8 cellular contexts compared by ENCODE assay signal in genomic region chr17:28953444-28954118, GRCh38. TPM values are rescaled to one million over a fixed set of nuclear protein-coding genes. Genes with fewer than 3 reads are reported as not detected.
DNase-seq lines count a peak whose midpoint lies in the region; ATAC-seq and TF ChIP-seq lines count a peak whose summit lies in the region.

No MANE protein-coding gene starts in this region.

- intact Hi-C loops in PC-3 (cut with micrococcal nuclease), result loop anchor here (2.0 kb wide), 1 partner anchor 227 kb away; the partner anchor contains the start of gene TLCD1

- CTCF ChIA-PET in PC-3 (lab: Charles Lee), result interaction anchor here (0.6 kb wide), 2 partner anchors 26 to 204 kb away, joined by 3 to 4 read pairs; no protein-coding TSS in a partner anchor

- DNase-seq in AG10803 (ENCODE audit: low read depth), result peak; percentile 25
- DNase-seq in GM12864 (ENCODE audit: low read depth), result no peak
- peak; percentile 54 for DNase-seq in PC-3
- DNase-seq in activated naive CD4-positive, alpha-beta T cell treated with anti-CD3 and anti-CD28 coated beads, Interleukin-2, amount 50 U/mL, for 72 hours (ENCODE audit: low spot score in 2 of 2), result peak; percentile 50 to 65
- peak; percentile 93 for DNase-seq in iPS DF 6.9 (ENCODE audit: low read depth, low spot score)
- DNase-seq in stimulated activated CD4-positive, alpha-beta T cell treated with anti-CD3 and anti-CD28 coated beads, Interleukin-4, amount 100 ng/mL, for 4 hours, result peak; percentile 24 to 25
- no peak for DNase-seq in NCI-H2081 treated with DMSO at 0.1 percent for 48 hours (lab: John Stamatoyannopoulos, UW)

- H3K79me2 ChIP-seq in PC-3 (ENCODE audit: low read length), result peaks cover 23% of the 10 kb centered on the region

- H3K9ac ChIP-seq in PC-3 (ENCODE audit: low read length), result no peak overlapping the region

- POLR2A ChIA-PET in PC-3 (lab: Charles Lee; ENCODE audit: unreplicated experiment), result no interaction called here

- peak; percentile 83 for TF ChIP-seq CTCF in AG10803 (conservative IDR thresholded peaks at IDR 0.05; ENCODE audit: low read length)
- TF ChIP-seq CTCF in GM12864 (IDR thresholded peaks at IDR 0.05; ENCODE audit: low read depth, low read length, missing control alignments), result peak; percentile 99
- peak; percentile 74 for TF ChIP-seq CTCF in PC-3 (conservative IDR thresholded peaks at IDR 0.05; ENCODE audit: low read depth, low read length)

- H3K36me3 ChIP-seq in PC-3 (ENCODE audit: low read depth, low read length) (no peaks in the 10 kb centered on the region), iPS DF 6.9 (ENCODE audit: control insufficient read depth, insufficient read depth, low read length) (no peaks in the 10 kb centered on the region)

- H3K4me2 ChIP-seq in PC-3 (ENCODE audit: low read length), result no peak overlapping the region

- H3K27ac Mint-ChIP-seq in activated naive CD4-positive, alpha-beta T cell treated with anti-CD3 and anti-CD28 coated beads, Interleukin-2, amount 50 U/mL, for 72 hours, result no peak overlapping the region

- BruUV-seq in PC-3 (replicated peaks; lab: Mats Ljungman, UMichigan), result no TSS peak

- H2AFZ ChIP-seq in PC-3 (ENCODE audit: low read length), result no peak overlapping the region

- ATAC-seq in PC-3 (no peak), GM21619 (IDR thresholded peaks at IDR 0.05; ENCODE audit: unreplicated experiment) (no peak)
- no peak for ATAC-seq in activated naive CD4-positive, alpha-beta T cell treated with anti-CD3 and anti-CD28 coated beads, Interleukin-2, amount 50 U/mL, for 72 hours

- WGBS in iPS DF 6.9 (ENCODE audit: insufficient coverage, insufficient read length), result no CpG with 5 or more reads among the region's 5 CpGs

- H3K36me3 Mint-ChIP-seq in activated naive CD4-positive, alpha-beta T cell treated with anti-CD3 and anti-CD28 coated beads, Interleukin-2, amount 50 U/mL, for 72 hours, result peaks cover 15 to 17% of the 10 kb centered on the region in 2 donors

- H3K27ac ChIP-seq in PC-3 (ENCODE audit: low read length) (no peak overlapping the region), iPS DF 6.9 (ENCODE audit: low read length) (no peak overlapping the region)

- H4K20me1 ChIP-seq in PC-3 (ENCODE audit: low read length), result no peaks in the 10 kb centered on the region

- no peaks in the 10 kb centered on the region for H3K9me3 ChIP-seq in PC-3 (ENCODE audit: low read length)
- H3K9me3 ChIP-seq in iPS DF 6.9 (ENCODE audit: control insufficient read depth, insufficient read depth, low read length), result no peaks in the 10 kb centered on the region

- no peaks in the 10 kb centered on the region for H3K9me2 ChIP-seq in PC-3 (replicated peaks; ENCODE audit: low read length)

- H3K4me3 ChIP-seq in AG10803 (ENCODE audit: low read length) (no peak overlapping the region), GM12864 (ENCODE audit: low read depth, low read length) (no peak overlapping the region), PC-3 (ENCODE audit: low read length) (no peak overlapping the region), iPS DF 6.9 (ENCODE audit: low read length) (no peak overlapping the region)

- no peaks in the 10 kb centered on the region for H3F3A ChIP-seq in PC-3 (ENCODE audit: low read length, unreplicated experiment)

- H3K9me3 Mint-ChIP-seq in activated naive CD4-positive, alpha-beta T cell treated with anti-CD3 and anti-CD28 coated beads, Interleukin-2, amount 50 U/mL, for 72 hours, result no peaks in the 10 kb centered on the region

- H3K27me3 ChIP-seq in PC-3 (ENCODE audit: low read length) (no peaks in the 10 kb centered on the region), iPS DF 6.9 (ENCODE audit: control insufficient read depth, insufficient read depth, low read length) (no peaks in the 10 kb centered on the region)

- peaks cover 13% of the 10 kb centered on the region; the same call in 1 of the 2 replicates for H3K4me1 ChIP-seq in PC-3 (ENCODE audit: insufficient read depth, low read length)
- peaks cover 2% of the 10 kb centered on the region; the same call in 1 of the 2 replicates for H3K4me1 ChIP-seq in iPS DF 6.9 (ENCODE audit: control insufficient read depth, insufficient read depth, low read length)

RNA-seq across cellular contexts. Expression of gene PHF12, which starts 2.3 kb away (rescaled TPM):
- total RNA-seq in PC-3 (2014; rRNA removed), result 20.6 and 25.0 TPM in 2 replicates
- 10 to 100 TPM; 46.2 to 71.7 TPM for total RNA-seq in activated naive CD4-positive, alpha-beta T cell treated with anti-CD3 and anti-CD28 coated beads, Interleukin-2, amount 50 U/mL, for 72 hours

RNA-seq across cellular contexts. Expression of gene DHRS13, which starts 50.7 kb away (rescaled TPM):
- 4.9 and 5.1 TPM in 2 replicates for total RNA-seq in PC-3 (2014; rRNA removed)
- total RNA-seq in activated naive CD4-positive, alpha-beta T cell treated with anti-CD3 and anti-CD28 coated beads, Interleukin-2, amount 50 U/mL, for 72 hours, result 10 to 100 TPM; 33.8 to 36.5 TPM

RNA-seq across cellular contexts. Expression of gene SEZ6, which starts 52.3 kb away (rescaled TPM):
- not detected in 2 replicates for total RNA-seq in PC-3 (2014; rRNA removed)
- under 1 TPM in 1 of 2 donors, not detected in 1; 0.43 TPM for total RNA-seq in activated naive CD4-positive, alpha-beta T cell treated with anti-CD3 and anti-CD28 coated beads, Interleukin-2, amount 50 U/mL, for 72 hours

RNA-seq across cellular contexts. Expression of gene FLOT2, which starts 56.0 kb away (rescaled TPM):
- 23.1 and 34.7 TPM in 2 replicates for total RNA-seq in PC-3 (2014; rRNA removed)
- 100 to 1,000 TPM in 1 of 2 donors, 10 to 100 TPM in 1; 44.9 to 102 TPM for total RNA-seq in activated naive CD4-positive, alpha-beta T cell treated with anti-CD3 and anti-CD28 coated beads, Interleukin-2, amount 50 U/mL, for 72 hours

Comparison
In these comparisons a context has a peak if more than half of its experiments do, and no peak if none do; other contexts are left out.
1. DNase-seq: peak in AG10803 (single experiment), PC-3 (single experiment), activated naive CD4-positive, alpha-beta T cell treated with anti-CD3 and anti-CD28 coated beads, Interleukin-2, amount 50 U/mL, for 72 hours (2 of 2), iPS DF 6.9 (single experiment) and stimulated activated CD4-positive, alpha-beta T cell treated with anti-CD3 and anti-CD28 coated beads, Interleukin-4, amount 100 ng/mL, for 4 hours (2 of 2); none in GM12864 (single experiment) and NCI-H2081 treated with DMSO at 0.1 percent for 48 hours (single experiment).
2. Peak in every context shown above with its lines, with median percentiles within 50 percentile points of each other: CTCF ChIP-seq.